In genomic region chr15:98729446-98730042, GRCh38 we compare ENCODE assay signal across 15 cellular contexts.
DNase-seq lines count a peak whose midpoint lies in the region; ATAC-seq and TF ChIP-seq lines count a peak whose summit lies in the region.
"Had no signal": no experiment of that assay in that cellular context is flagged by ENCODE, and none has a peak within 500 bp of the region (broad histone marks: within the 10 kb centered on the region; RNA-seq: fewer than 3 reads in every experiment).

No MANE protein-coding gene starts in this region.

- no peak for ATAC-seq in RWPE2 (ENCODE audit: low read depth)
- no peak for ATAC-seq in thoracic aorta (ENCODE audit: insufficient number of reproducible peaks, low FRiP score, low read depth)
- ATAC-seq in GM18870 (IDR thresholded peaks at IDR 0.05; ENCODE audit: unreplicated experiment) = no peak
- ATAC-seq: activated T-helper 17 cell treated with anti-CD3 and anti-CD28 coated beads, Interleukin-2, amount 50 U/mL, for 72 hours; stimulated activated naive CD8-positive, alpha-beta T cell treated with anti-CD3 and anti-CD28 coated beads, Interleukin-15, amount 100 ng/mL, for 72 hours had no signal

- peaks cover 47% of the 10 kb centered on the region for H3K4me1 Mint-ChIP-seq in mesothelial cell of epicardium

- H3K27me3 ChIP-seq in RWPE2 (ENCODE audit: insufficient read depth, poor library complexity, severe bottlenecking) (no peaks in the 10 kb centered on the region), thoracic aorta (replicated peaks; ENCODE audit: insufficient read depth) (no peaks in the 10 kb centered on the region)

- no peaks in the 10 kb centered on the region for H3K36me3 Mint-ChIP-seq in mesothelial cell of epicardium
- H3K36me3 Mint-ChIP-seq: CD8-positive, alpha-beta memory T cell had no signal

- H3K27ac Mint-ChIP-seq in mesothelial cell of epicardium = peak overlapping the region; percentile 100
- H3K27ac Mint-ChIP-seq: activated T-helper 17 cell treated with anti-CD3 and anti-CD28 coated beads, Interleukin-2, amount 50 U/mL, for 72 hours; CD8-positive, alpha-beta memory T cell; stimulated activated naive CD8-positive, alpha-beta T cell treated with anti-CD3 and anti-CD28 coated beads, Interleukin-15, amount 100 ng/mL, for 72 hours had no signal

- DNase-seq in RWPE2 (ENCODE audit: low spot score) (no peak), erythroblast (lab: John Stamatoyannopoulos, UW) (peak; percentile 30 to 67), mesothelial cell of epicardium (ENCODE audit: low spot score in 2 of 2, unreplicated experiment in 2 of 2) (no peak), thoracic aorta (ENCODE audit: low spot score) (no peak), NCI-H2227 (lab: John Stamatoyannopoulos, UW; ENCODE audit: unreplicated experiment) (no peak), HT-29 (ENCODE audit: low spot score) (no peak), NCI-H524 treated with DMSO at 0.1 percent for 48 hours (lab: John Stamatoyannopoulos, UW) (no peak)
- DNase-seq: activated CD4-positive, alpha-beta T cell treated with anti-CD3 and anti-CD28 coated beads for 4 hours; CD8-positive, alpha-beta memory T cell; central memory CD4-positive, alpha-beta T cell; islet precursor cell; occipital lobe; stimulated activated naive CD8-positive, alpha-beta T cell treated with anti-CD3 and anti-CD28 coated beads, Interleukin-15, amount 100 ng/mL, for 72 hours had no signal

- H3K36me3 ChIP-seq in RWPE2 (ENCODE audit: low read depth) (no peaks in the 10 kb centered on the region), thoracic aorta (no peaks in the 10 kb centered on the region)

- H3K9me3 Mint-ChIP-seq in mesothelial cell of epicardium = no peaks in the 10 kb centered on the region
- H3K9me3 Mint-ChIP-seq: activated T-helper 17 cell treated with anti-CD3 and anti-CD28 coated beads, Interleukin-2, amount 50 U/mL, for 72 hours; CD8-positive, alpha-beta memory T cell; stimulated activated naive CD8-positive, alpha-beta T cell treated with anti-CD3 and anti-CD28 coated beads, Interleukin-15, amount 100 ng/mL, for 72 hours had no signal

- peak overlapping the region; percentile 94 for H3K27ac ChIP-seq in RWPE2 (ENCODE audit: poor library complexity, severe bottlenecking)
- peak overlapping the region; percentile 87 to 92 for H3K27ac ChIP-seq in thoracic aorta

- TF ChIP-seq POLR2A in erythroblast (IDR thresholded peaks at IDR 0.05; ENCODE audit: low read length) = no peak

- H3K4me1 ChIP-seq in RWPE2 (ENCODE audit: insufficient read depth, poor library complexity, severe bottlenecking) (peaks cover 51% of the 10 kb centered on the region), thoracic aorta (ENCODE audit: control insufficient read depth in 1 of 2, low read depth in 2 of 2) (peaks cover 49 to 82% of the 10 kb centered on the region in 2 donors)

- H3K9me3 ChIP-seq in RWPE2 (ENCODE audit: severe bottlenecking) = no peaks in the 10 kb centered on the region
- no peaks in the 10 kb centered on the region for H3K9me3 ChIP-seq in thoracic aorta

- H3K27me3 Mint-ChIP-seq in mesothelial cell of epicardium (ENCODE audit: low read depth) = no peaks in the 10 kb centered on the region
- H3K27me3 Mint-ChIP-seq: activated T-helper 17 cell treated with anti-CD3 and anti-CD28 coated beads, Interleukin-2, amount 50 U/mL, for 72 hours; stimulated activated naive CD8-positive, alpha-beta T cell treated with anti-CD3 and anti-CD28 coated beads, Interleukin-15, amount 100 ng/mL, for 72 hours had no signal

- H3K4me3 ChIP-seq in RWPE2 (ENCODE audit: severe bottlenecking) = no peak overlapping the region
- no peak overlapping the region for H3K4me3 ChIP-seq in thoracic aorta

- H3K4me3 Mint-ChIP-seq in mesothelial cell of epicardium = no peak overlapping the region
- H3K4me3 Mint-ChIP-seq: activated T-helper 17 cell treated with anti-CD3 and anti-CD28 coated beads, Interleukin-2, amount 50 U/mL, for 72 hours; CD8-positive, alpha-beta memory T cell; stimulated activated naive CD8-positive, alpha-beta T cell treated with anti-CD3 and anti-CD28 coated beads, Interleukin-15, amount 100 ng/mL, for 72 hours had no signal

- TF ChIP-seq CTCF in RWPE2 (IDR thresholded peaks at IDR 0.05; ENCODE audit: poor library complexity, severe bottlenecking) (no peak), mesothelial cell of epicardium (IDR thresholded peaks at IDR 0.05; ENCODE audit: unreplicated experiment) (no peak), thoracic aorta (IDR thresholded peaks at IDR 0.05) (no peak)

Comparison
In these comparisons a context has a peak if more than half of its experiments do, and no peak if none do; other contexts are left out.
1. DNase-seq: peak in erythroblast (2 of 2); none in RWPE2 (single experiment), mesothelial cell of epicardium (0 of 2), thoracic aorta (single experiment), NCI-H2227 (single experiment), HT-29 (single experiment) and NCI-H524 treated with DMSO at 0.1 percent for 48 hours (single experiment).